13 cellular contexts compared by ENCODE assay signal in the genomic region with DNA sequence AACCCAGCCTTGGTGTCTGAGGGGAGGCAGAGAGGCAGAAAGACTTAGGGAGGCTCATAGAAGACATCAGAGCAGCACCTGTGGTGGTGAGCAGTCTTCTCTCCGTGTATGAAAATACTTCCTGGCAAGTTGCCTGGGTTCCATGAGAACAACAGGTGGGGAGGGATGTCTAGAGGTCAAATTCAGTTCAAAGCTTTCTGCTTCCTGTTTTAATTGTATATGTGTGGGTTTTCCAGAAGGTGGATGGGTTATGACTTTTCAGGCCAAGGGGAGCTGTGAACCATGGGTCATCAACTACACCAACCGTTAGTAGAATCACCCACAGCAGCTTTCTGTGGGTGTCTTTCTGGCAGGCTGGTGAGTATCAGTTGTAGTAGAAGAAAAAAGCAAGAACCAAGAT. TPM values are rescaled to one million over a fixed set of nuclear protein-coding genes. Genes with fewer than 3 reads are reported as not detected.
DNase-seq lines count a peak whose midpoint lies in the region; ATAC-seq and TF ChIP-seq lines count a peak whose summit lies in the region.
"Had no signal": no experiment of that assay in that cellular context is flagged by ENCODE, and none has a peak within 500 bp of the region (broad histone marks: within the 10 kb centered on the region; RNA-seq: fewer than 3 reads in every experiment).

No MANE protein-coding gene starts in this region.

- H3K4me1 Mint-ChIP-seq in activated naive CD4-positive, alpha-beta T cell treated with anti-CD3 and anti-CD28 coated beads for 36 hours (ENCODE audit: low read depth), result no peaks in the 10 kb centered on the region

- peaks cover 21% of the 10 kb centered on the region for H3K79me2 ChIP-seq in SU-DHL-6 (ENCODE audit: insufficient read depth, low read length)

- H3K9me3 ChIP-seq in SU-DHL-6 (ENCODE audit: insufficient read depth, low read length) (no peaks in the 10 kb centered on the region), WERI-Rb-1 (ENCODE audit: severe bottlenecking) (no peaks in the 10 kb centered on the region)
- H3K9me3 ChIP-seq: sigmoid colon had no signal

- intact Hi-C loops in activated naive CD4-positive, alpha-beta T cell treated with anti-CD3 and anti-CD28 coated beads for 36 hours (cut with micrococcal nuclease), result no loop called here

- H3K4me3 ChIP-seq in SU-DHL-6 (ENCODE audit: insufficient read depth, low read length, poor library complexity, severe bottlenecking) (no peak overlapping the region), WERI-Rb-1 (ENCODE audit: low read depth, low read length) (no peak overlapping the region)
- H3K4me3 ChIP-seq: sigmoid colon had no signal

- no peaks in the 10 kb centered on the region for H3K9me3 Mint-ChIP-seq in activated naive CD4-positive, alpha-beta T cell treated with anti-CD3 and anti-CD28 coated beads for 36 hours

- H3F3A ChIP-seq in SU-DHL-6 (ENCODE audit: insufficient read depth), result peaks cover 94% of the 10 kb centered on the region

- CTCF ChIA-PET in activated naive CD4-positive, alpha-beta T cell treated with anti-CD3 and anti-CD28 coated beads for 36 hours (lab: Charles Lee), result no interaction called here

- H3K27ac ChIP-seq in SU-DHL-6 (ENCODE audit: low read depth, low read length) (peak overlapping the region; percentile 97), WERI-Rb-1 (no peak overlapping the region)
- H3K27ac ChIP-seq: brain microvascular endothelial cell, sigmoid colon had no signal

- ATAC-seq in GM18517 (IDR thresholded peaks at IDR 0.05; ENCODE audit: unreplicated experiment) (peak; percentile 64), GM21515 (IDR thresholded peaks at IDR 0.05; ENCODE audit: unreplicated experiment) (peak; percentile 51), HG03159 (IDR thresholded peaks at IDR 0.05; ENCODE audit: unreplicated experiment) (peak; percentile 52)

- DNase-seq in WERI-Rb-1, result no peak
- DNase-seq in activated naive CD4-positive, alpha-beta T cell treated with anti-CD3 and anti-CD28 coated beads for 36 hours, result no peak
- DNase-seq in KBM-7, result no peak
- DNase-seq in D341Med (ENCODE audit: low spot score), result no peak
- DNase-seq: activated T-cell treated with anti-CD3 and anti-CD28 coated beads, Interleukin-2, amount 50 U/mL, for 1 hour; brain microvascular endothelial cell; NCI-H1436 treated with DMSO at 0.1 percent for 48 hours; sigmoid colon; T-helper 9 cell had no signal

- no peaks in the 10 kb centered on the region for H4K20me1 ChIP-seq in SU-DHL-6 (ENCODE audit: low read depth, low read length)

- no peaks in the 10 kb centered on the region for H3K9me2 ChIP-seq in SU-DHL-6 (replicated peaks; ENCODE audit: insufficient read depth, low read length)

- no peak overlapping the region for H3K4me3 Mint-ChIP-seq in activated naive CD4-positive, alpha-beta T cell treated with anti-CD3 and anti-CD28 coated beads for 36 hours

- no peaks in the 10 kb centered on the region for H3K36me3 Mint-ChIP-seq in activated naive CD4-positive, alpha-beta T cell treated with anti-CD3 and anti-CD28 coated beads for 36 hours (ENCODE audit: low read depth)

- TF ChIP-seq CTCF in SU-DHL-6 (IDR thresholded peaks at IDR 0.05; ENCODE audit: insufficient read depth, low read length, poor library complexity, severe bottlenecking) (no peak), WERI-Rb-1 (IDR thresholded peaks at IDR 0.05; ENCODE audit: low read depth, low read length) (no peak)

- no peaks in the 10 kb centered on the region for H3K36me3 ChIP-seq in SU-DHL-6 (ENCODE audit: low read length)
- no peaks in the 10 kb centered on the region for H3K36me3 ChIP-seq in WERI-Rb-1
- H3K36me3 ChIP-seq: brain microvascular endothelial cell, sigmoid colon had no signal

- H3K9ac ChIP-seq in SU-DHL-6 (ENCODE audit: low read length), result peak overlapping the region; percentile 25; the same call in 1 of the 2 replicates

- H3K27ac Mint-ChIP-seq in activated naive CD4-positive, alpha-beta T cell treated with anti-CD3 and anti-CD28 coated beads for 36 hours, result no peak overlapping the region

- no peak overlapping the region for H2AFZ ChIP-seq in SU-DHL-6 (ENCODE audit: low read depth, low read length, severe bottlenecking)

- no peaks in the 10 kb centered on the region for H3K27me3 ChIP-seq in SU-DHL-6 (ENCODE audit: low read length)
- peaks cover 36% of the 10 kb centered on the region for H3K27me3 ChIP-seq in WERI-Rb-1 (ENCODE audit: insufficient read depth, low read depth, severe bottlenecking)
- H3K27me3 ChIP-seq: brain microvascular endothelial cell, sigmoid colon had no signal

- H3K4me2 ChIP-seq in SU-DHL-6 (ENCODE audit: low read depth, low read length, poor library complexity, severe bottlenecking), result peak overlapping the region; percentile 96

- peaks cover 11% of the 10 kb centered on the region for H3K27me3 Mint-ChIP-seq in activated naive CD4-positive, alpha-beta T cell treated with anti-CD3 and anti-CD28 coated beads for 36 hours (ENCODE audit: low read depth)

- in situ Hi-C loops in KBM-7 (cut with MboI; ENCODE audit: low pct_unique_long_range_greater_than_20kb, low sequenced_read_pairs), result no loop called here

RNA-seq across cellular contexts. Expression of a gene that starts 4.1 kb away (rescaled TPM):
- total RNA-seq in activated naive CD4-positive, alpha-beta T cell treated with anti-CD3 and anti-CD28 coated beads for 36 hours, result not detected
- total RNA-seq: sigmoid colon had no signal

RNA-seq across cellular contexts. Expression of a gene that starts 38.9 kb away (rescaled TPM):
- total RNA-seq in activated naive CD4-positive, alpha-beta T cell treated with anti-CD3 and anti-CD28 coated beads for 36 hours, result not detected
- total RNA-seq: sigmoid colon had no signal
